In genomic region chr11:74460481-74461154, GRCh38 we compare ENCODE assay signal across 11 cellular contexts. TPM values are rescaled to one million over a fixed set of nuclear protein-coding genes. Genes with fewer than 3 reads are reported as not detected.
A peak's percentile ranks its signal among the peaks of the same experiment; 100 is the strongest.
DNase-seq lines count a peak whose midpoint lies in the region; ATAC-seq, FAIRE-seq and TF ChIP-seq lines count a peak whose summit lies in the region.
"Had no signal": no experiment of that assay in that cellular context is flagged by ENCODE, and none has a peak within 500 bp of the region (broad histone marks: within the 10 kb centered on the region; RNA-seq: fewer than 3 reads in every experiment).

No MANE protein-coding gene starts in this region.

- no peaks in the 10 kb centered on the region for H3K9me3 Mint-ChIP-seq in neural progenitor cell

- peaks cover 14% of the 10 kb centered on the region for H3K4me1 Mint-ChIP-seq in neural progenitor cell

- H3K4me2 ChIP-seq in PC-3 (ENCODE audit: low read length) (peak overlapping the region; percentile 7; the same call in 1 of the 2 replicates), neural progenitor cell (no peak overlapping the region)

- H3K9me3 ChIP-seq in PC-3 (ENCODE audit: low read length): no peaks in the 10 kb centered on the region
- no peaks in the 10 kb centered on the region for H3K9me3 ChIP-seq in pancreas
- H3K9me3 ChIP-seq in neural progenitor cell (ENCODE audit: low read depth): no peaks in the 10 kb centered on the region

- no peaks in the 10 kb centered on the region for H3K27me3 ChIP-seq in PC-3 (ENCODE audit: low read length)
- no peaks in the 10 kb centered on the region for H3K27me3 ChIP-seq in pancreas
- peaks cover under 1% of the 10 kb centered on the region for H3K27me3 ChIP-seq in neural progenitor cell

- peak overlapping the region; percentile 28 for H2AFZ ChIP-seq in PC-3 (ENCODE audit: low read length)
- H2AFZ ChIP-seq in neural progenitor cell (replicated peaks): no peak overlapping the region
- H2AFZ ChIP-seq: parathyroid adenoma had no signal

- H3K9ac ChIP-seq in PC-3 (ENCODE audit: low read length) (no peak overlapping the region), neural progenitor cell (no peak overlapping the region)
- H3K9ac ChIP-seq: parathyroid adenoma had no signal

- no TSS peak for BruUV-seq in PC-3 (replicated peaks; lab: Mats Ljungman, UMichigan)

- no peaks in the 10 kb centered on the region for H3K36me3 Mint-ChIP-seq in neural progenitor cell

- no peaks in the 10 kb centered on the region for H3K36me3 ChIP-seq in PC-3 (ENCODE audit: low read depth, low read length)
- H3K36me3 ChIP-seq in pancreas: no peaks in the 10 kb centered on the region
- H3K36me3 ChIP-seq in neural progenitor cell: no peaks in the 10 kb centered on the region

- no peak overlapping the region for H3K27ac Mint-ChIP-seq in neural progenitor cell

- no peak for FAIRE-seq in pancreas (lab: Jason Lieb, UNC)

- H4K20me1 ChIP-seq in PC-3 (ENCODE audit: low read length) (no peaks in the 10 kb centered on the region), neural progenitor cell (ENCODE audit: low read depth) (no peaks in the 10 kb centered on the region)

- H3K27me3 Mint-ChIP-seq in neural progenitor cell (ENCODE audit: insufficient read depth, low read depth): no peaks in the 10 kb centered on the region

- ATAC-seq in PC-3 (peak; percentile 24; the same call in 1 of the 2 replicates), pancreas (peak in 3 of 4 donors; percentile 16 to 61 (median 44)), HG02870 (IDR thresholded peaks at IDR 0.05; ENCODE audit: unreplicated experiment) (no peak), GM21423 (IDR thresholded peaks at IDR 0.05; ENCODE audit: unreplicated experiment) (no peak)

- POLR2A ChIA-PET in PC-3 (lab: Charles Lee; ENCODE audit: unreplicated experiment): no interaction called here

- H3K4me3 Mint-ChIP-seq in neural progenitor cell: no peak overlapping the region

- H3F3A ChIP-seq in PC-3 (ENCODE audit: low read length, unreplicated experiment) (no peaks in the 10 kb centered on the region), neural progenitor cell (ENCODE audit: low read depth) (no peaks in the 10 kb centered on the region)

- intact Hi-C loops in PC-3 (cut with micrococcal nuclease) (no loop called here), pancreas (cut with DNase I) (loop anchor here in 1 of 3 donors (10.0 kb wide), 1 partner anchor 94 kb away; no protein-coding TSS in a partner anchor)

- CTCF ChIA-PET in PC-3 (lab: Charles Lee): no interaction called here

- DNase-seq in GDM1 (lab: John Stamatoyannopoulos, UW) (peak; percentile 71), PC-3 (peak; percentile 34), fibroblast of mammary gland (ENCODE audit: low read depth) (peak; percentile 60), pancreas (no peak), NCI-H524 treated with DMSO at 0.1 percent for 48 hours (lab: John Stamatoyannopoulos, UW) (no peak), neural progenitor cell (ENCODE audit: low spot score) (no peak)
- DNase-seq: activated CD4-positive, alpha-beta T cell treated with anti-CD3 and anti-CD28 coated beads, Interleukin-2, amount 50 U/mL, for 4 hours; Calu3 had no signal

- H3K27ac ChIP-seq in PC-3 (ENCODE audit: low read length): no peak overlapping the region
- H3K27ac ChIP-seq in pancreas: peak overlapping the region in 2 of 4 donors; percentile 81 to 82
- H3K27ac ChIP-seq in neural progenitor cell: no peak overlapping the region
- H3K27ac ChIP-seq: parathyroid adenoma had no signal

- H3K9me2 ChIP-seq in PC-3 (replicated peaks; ENCODE audit: low read length): no peaks in the 10 kb centered on the region

- H3K4me3 ChIP-seq in PC-3 (ENCODE audit: low read length): no peak overlapping the region
- H3K4me3 ChIP-seq in fibroblast of mammary gland (ENCODE audit: control insufficient read depth, low read depth, low read length): no peak overlapping the region
- H3K4me3 ChIP-seq in pancreas: peak overlapping the region in 1 of 4 donors; percentile 3
- H3K4me3 ChIP-seq in neural progenitor cell: no peak overlapping the region

- WGBS in pancreas, 2 donors: 76 to 83% methylated on average over 2 of the region's 2 CpGs

- TF ChIP-seq CTCF in PC-3 (conservative IDR thresholded peaks at IDR 0.05; ENCODE audit: low read depth, low read length) (no peak), fibroblast of mammary gland (conservative IDR thresholded peaks at IDR 0.05; ENCODE audit: control insufficient read depth, insufficient read depth, low read depth, low read length) (no peak), pancreas (IDR thresholded peaks at IDR 0.05) (no peak), neural progenitor cell (IDR thresholded peaks at IDR 0.05) (no peak)

- no peaks in the 10 kb centered on the region for H3K79me2 ChIP-seq in PC-3 (ENCODE audit: low read length)
- H3K79me2 ChIP-seq in neural progenitor cell (ENCODE audit: low read depth): no peaks in the 10 kb centered on the region
- H3K79me2 ChIP-seq: parathyroid adenoma had no signal

- H3K4me1 ChIP-seq in PC-3 (ENCODE audit: insufficient read depth, low read length) (peaks cover 17% of the 10 kb centered on the region), pancreas (peaks cover 0 to 7% (median 4%) of the 10 kb centered on the region in 3 donors), neural progenitor cell (peaks cover 7% of the 10 kb centered on the region)
- H3K4me1 ChIP-seq: parathyroid adenoma had no signal

RNA-seq across cellular contexts. Expression of gene KCNE3, which starts 6.7 kb away (rescaled TPM):
- total RNA-seq in PC-3 (2014; rRNA removed) (0.58 and 0.73 TPM in 2 replicates), pancreas (10 to 100 TPM in 1 of 6 donors, 1 to 10 TPM in 5; 4.2 to 10.9 (median 6.1) TPM), neural progenitor cell (ENCODE audit: low replicate concordance) (1.2 and 1.3 TPM in 2 replicates)
- 1 to 10 TPM; 4.1 to 4.4 TPM for polyA plus RNA-seq in pancreas

RNA-seq across cellular contexts. Expression of gene LIPT2, which starts 32.9 kb away (rescaled TPM):
- total RNA-seq in PC-3 (2014; rRNA removed) (9.4 and 11.3 TPM in 2 replicates), pancreas (1 to 10 TPM in 5 of 6 donors, under 1 TPM in 1; 0.71 to 4.1 (median 2.2) TPM), neural progenitor cell (ENCODE audit: low replicate concordance) (15.2 and 16.9 TPM in 2 replicates)
- 1 to 10 TPM; 1.3 to 1.6 TPM for polyA plus RNA-seq in pancreas

Comparison
In these comparisons a context has a peak if more than half of its experiments do, and no peak if none do; other contexts are left out.
1. DNase-seq: peak in GDM1 (single experiment), PC-3 (single experiment) and fibroblast of mammary gland (single experiment); none in pancreas (0 of 6), NCI-H524 treated with DMSO at 0.1 percent for 48 hours (single experiment) and neural progenitor cell (single experiment).
2. ATAC-seq: peak in PC-3 (single experiment) and pancreas (3 of 4); none in HG02870 (single experiment) and GM21423 (single experiment).